In the genomic region with DNA sequence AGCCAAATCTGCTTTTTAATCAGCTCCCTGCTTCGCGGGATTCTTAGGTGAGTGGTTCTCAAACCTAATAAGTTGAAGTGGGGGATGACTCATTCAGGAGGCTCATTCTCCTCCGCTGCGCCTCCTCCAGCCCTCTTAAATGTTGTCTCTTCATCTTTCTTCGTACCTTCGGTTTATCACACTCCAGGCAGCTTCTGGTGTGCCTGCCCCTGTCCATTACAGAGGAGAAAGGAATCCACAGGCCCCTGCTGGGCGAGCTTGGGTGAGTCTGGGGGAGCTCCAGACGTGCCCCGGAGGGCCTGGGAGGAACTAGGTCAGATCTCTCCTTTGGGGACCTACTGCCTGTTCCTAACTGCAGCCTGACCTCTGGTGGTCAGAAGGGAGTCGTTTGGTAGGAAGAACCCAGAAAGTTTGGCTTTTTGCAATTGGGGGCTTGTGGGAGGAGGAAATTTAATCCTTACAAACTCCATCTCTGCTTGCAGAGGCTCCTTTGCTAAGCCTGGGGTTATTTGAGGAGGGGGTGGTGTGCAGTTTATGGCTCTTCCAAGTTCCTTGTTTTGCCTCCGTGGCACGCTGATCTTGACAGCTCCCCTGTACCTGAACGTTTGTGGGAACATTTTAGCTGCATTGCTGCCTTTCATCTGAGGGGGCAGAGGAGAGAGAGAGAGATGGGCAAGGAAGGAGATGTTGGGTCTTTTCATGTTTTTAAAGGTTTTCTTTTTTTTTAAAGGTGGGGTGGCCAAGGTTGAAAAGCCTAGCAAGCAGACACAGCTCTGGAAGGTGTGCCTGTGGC, we compare ENCODE assay signal across 1 cellular context.
TF ChIP-seq lines count a peak whose summit lies in the region.

No MANE protein-coding gene starts in this region.

TF ChIP-seq in K562, 482 proteins besides CTCF, POLR2A, EP300 and RAD21 (continued from another document):
- TF ChIP-seq, protein P1, sequence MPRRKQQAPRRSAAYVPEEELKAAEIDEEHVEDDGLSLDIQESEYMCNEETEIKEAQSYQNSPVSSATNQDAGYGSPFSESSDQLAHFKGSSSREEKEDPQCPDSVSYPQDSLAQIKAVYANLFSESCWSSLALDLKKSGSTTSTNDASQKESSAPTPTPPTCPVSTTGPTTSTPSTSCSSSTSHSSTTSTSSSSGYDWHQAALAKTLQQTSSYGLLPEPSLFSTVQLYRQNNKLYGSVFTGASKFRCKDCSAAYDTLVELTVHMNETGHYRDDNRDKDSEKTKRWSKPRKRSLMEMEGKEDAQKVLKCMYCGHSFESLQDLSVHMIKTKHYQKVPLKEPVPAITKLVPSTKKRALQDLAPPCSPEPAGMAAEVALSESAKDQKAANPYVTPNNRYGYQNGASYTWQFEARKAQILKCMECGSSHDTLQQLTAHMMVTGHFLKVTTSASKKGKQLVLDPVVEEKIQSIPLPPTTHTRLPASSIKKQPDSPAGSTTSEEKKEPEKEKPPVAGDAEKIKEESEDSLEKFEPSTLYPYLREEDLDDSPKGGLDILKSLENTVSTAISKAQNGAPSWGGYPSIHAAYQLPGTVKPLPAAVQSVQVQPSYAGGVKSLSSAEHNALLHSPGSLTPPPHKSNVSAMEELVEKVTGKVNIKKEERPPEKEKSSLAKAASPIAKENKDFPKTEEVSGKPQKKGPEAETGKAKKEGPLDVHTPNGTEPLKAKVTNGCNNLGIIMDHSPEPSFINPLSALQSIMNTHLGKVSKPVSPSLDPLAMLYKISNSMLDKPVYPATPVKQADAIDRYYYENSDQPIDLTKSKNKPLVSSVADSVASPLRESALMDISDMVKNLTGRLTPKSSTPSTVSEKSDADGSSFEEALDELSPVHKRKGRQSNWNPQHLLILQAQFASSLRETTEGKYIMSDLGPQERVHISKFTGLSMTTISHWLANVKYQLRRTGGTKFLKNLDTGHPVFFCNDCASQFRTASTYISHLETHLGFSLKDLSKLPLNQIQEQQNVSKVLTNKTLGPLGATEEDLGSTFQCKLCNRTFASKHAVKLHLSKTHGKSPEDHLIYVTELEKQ (CRISPR knock-in tag; IDR thresholded peaks at IDR 0.05) = no peak
- TF ChIP-seq SMARCC2 (IDR thresholded peaks at IDR 0.05; ENCODE audit: low read depth) (no peak), NR2C2 (CRISPR knock-in tag; IDR thresholded peaks at IDR 0.05) (no peak), NR2C2 (tag; IDR thresholded peaks at IDR 0.05) (no peak), SETDB1 (IDR thresholded peaks at IDR 0.05; ENCODE audit: low read length) (no peak), TCF7 (IDR thresholded peaks at IDR 0.05; ENCODE audit: borderline replicate concordance) (no peak), RBM15 (IDR thresholded peaks at IDR 0.05; ENCODE audit: insufficient read depth, low read length) (no peak), TARDBP (IDR thresholded peaks at IDR 0.05) (no peak)
